ENCODE assay signal across 8 cellular contexts in genomic region chr12:26523708-26524150, GRCh38.
A peak's percentile ranks its signal among the peaks of the same experiment; 100 is the strongest.
DNase-seq lines count a peak whose midpoint lies in the region; ATAC-seq, FAIRE-seq and TF ChIP-seq lines count a peak whose summit lies in the region.

No MANE protein-coding gene starts in this region.

- peaks cover 0 to 15% (median 0%) of the 10 kb centered on the region in 3 donors for H3K4me1 ChIP-seq in gastroesophageal sphincter

- peaks cover 0 to 17% of the 10 kb centered on the region in 2 donors for H3K36me3 ChIP-seq in gastroesophageal sphincter

- no peak for TF ChIP-seq EP300 in gastroesophageal sphincter (IDR thresholded peaks at IDR 0.05)

- intact Hi-C loops in posterior cingulate gyrus (cut with DNase I): loop anchor here (10.0 kb wide), 1 partner anchor 91 kb away; no protein-coding TSS in a partner anchor

- no peak overlapping the region for H3K4me3 ChIP-seq in gastroesophageal sphincter

- WGBS in gastroesophageal sphincter (ENCODE audit: low coverage in 1 of 2), 2 donors: 7 to 37% methylated on average over 1 to 9 of the region's 9 CpGs

- peak; percentile 99 for ATAC-seq in gastroesophageal sphincter
- no peak for ATAC-seq in GM21447 (IDR thresholded peaks at IDR 0.05; ENCODE audit: unreplicated experiment)

- peak in 2 of 4 experiments; percentile 32 to 37 for TF ChIP-seq CTCF in gastroesophageal sphincter (IDR thresholded peaks at IDR 0.05)

- no peaks in the 10 kb centered on the region for H3K27me3 ChIP-seq in gastroesophageal sphincter

- peak overlapping the region in 3 of 4 donors; percentile 30 to 42 (median 32) for H3K27ac ChIP-seq in gastroesophageal sphincter

- no peak for FAIRE-seq in GM12892 (lab: Jason Lieb, UNC)

- H3K9me3 ChIP-seq in gastroesophageal sphincter: peaks cover 0 to 18% (median 0%) of the 10 kb centered on the region in 3 donors

- DNase-seq in GM04504 (ENCODE audit: low read depth): peak; percentile 86
- peak; percentile 92 for DNase-seq in SIG-M5 treated with dmso at 0.1 percent for 504 hours (lab: John Stamatoyannopoulos, UW; ENCODE audit: unreplicated experiment)
- DNase-seq in posterior cingulate gyrus: peak; percentile 80 to 97 (median 84)
- no peak for DNase-seq in NCI-H526 (lab: John Stamatoyannopoulos, UW)
- no peak for DNase-seq in GM12892 (ENCODE audit: insufficient read length)
- no peak for DNase-seq in NAMALWA (ENCODE audit: low spot score)

- TF ChIP-seq POLR2A in gastroesophageal sphincter (IDR thresholded peaks at IDR 0.05) (no peak), GM12892 (IDR thresholded peaks at IDR 0.05; ENCODE audit: low read depth, low read length) (no peak)

Comparison
In these comparisons a context has a peak if more than half of its experiments do, and no peak if none do; other contexts are left out.
1. DNase-seq: peak in GM04504 (single experiment), SIG-M5 treated with dmso at 0.1 percent for 504 hours (single experiment) and posterior cingulate gyrus (10 of 10); none in NCI-H526 (0 of 2), GM12892 (single experiment) and NAMALWA (single experiment).